8 cellular contexts compared by ENCODE assay signal in the genomic region with DNA sequence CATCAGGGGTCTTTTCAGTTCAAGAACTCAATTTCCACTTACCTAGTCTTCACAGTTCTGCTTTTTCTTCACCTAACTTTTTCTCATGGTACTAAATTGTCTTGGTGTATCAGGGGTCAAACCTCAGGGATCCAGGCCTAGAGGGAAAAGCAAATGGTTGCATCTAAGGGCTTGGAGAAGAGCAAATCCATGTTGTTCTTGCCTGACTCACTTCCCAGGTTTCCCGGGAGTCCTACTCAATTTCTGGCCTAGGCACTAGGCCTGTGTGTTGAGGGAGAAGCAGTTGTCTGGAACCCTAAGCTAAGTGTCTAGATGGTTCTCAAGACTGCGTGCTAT.
DNase-seq lines count a peak whose midpoint lies in the region; ATAC-seq, FAIRE-seq and TF ChIP-seq lines count a peak whose summit lies in the region.

No MANE protein-coding gene starts in this region.

- no peak overlapping the region for H2BK20ac ChIP-seq in H1 (ENCODE audit: low read length)

- H3K9ac ChIP-seq in ES-I3 (ENCODE audit: low read depth, low read length): peak overlapping the region; percentile 74
- peak overlapping the region; percentile 51 for H3K9ac ChIP-seq in MM.1S (ENCODE audit: low read length)
- peak overlapping the region in 2 of 4 experiments; percentile 21 to 58; a peak in 5 of 7 replicates for H3K9ac ChIP-seq in H1 (replicated peaks in 1 of 4; ENCODE audit: extremely low read depth in 1 of 4, low read depth in 3 of 4, low read length in 3 of 4)

- H3K79me2 ChIP-seq in MM.1S (ENCODE audit: low read length) (peaks cover 36% of the 10 kb centered on the region), H1 (ENCODE audit: control insufficient read depth in 1 of 2, insufficient read depth in 2 of 2, low read length in 2 of 2) (peaks cover 18 to 43% of the 10 kb centered on the region in 2 experiments)

- H3K23me2 ChIP-seq in H1 (ENCODE audit: low read depth, low read length): peaks cover 7% of the 10 kb centered on the region; the same call in 1 of the 2 replicates

- POLR2A ChIA-PET in H1 (lab: Charles Lee; ENCODE audit: partially characterized antibody): interaction anchor here (1.4 to 1.9 kb wide), 2 partner anchors 10 to 192 kb away, joined by 4 to 7 read pairs; partner anchors contain the start of gene STK26

- no peak overlapping the region for H2BK12ac ChIP-seq in H1 (ENCODE audit: low read depth, low read length)

- H3F3A ChIP-seq in MM.1S (ENCODE audit: insufficient read depth, low read length): peaks cover 11% of the 10 kb centered on the region

- H3K4me2 ChIP-seq in MM.1S (ENCODE audit: low read depth, low read length): peak overlapping the region; percentile 41
- H3K4me2 ChIP-seq in H1 (ENCODE audit: insufficient read depth in 1 of 2, low read depth in 2 of 2, low read length in 2 of 2): peak overlapping the region; percentile 51 to 66

- H3K4me1 ChIP-seq in ES-I3 (ENCODE audit: insufficient read depth, low read length): peaks cover 16% of the 10 kb centered on the region
- H3K4me1 ChIP-seq in MM.1S (ENCODE audit: low read length): peaks cover 15% of the 10 kb centered on the region
- H3K4me1 ChIP-seq in H1 (replicated peaks in 1 of 4; ENCODE audit: control insufficient read depth in 3 of 4, insufficient read depth in 4 of 4, low read length in 3 of 4): peaks cover 0 to 17% (median 6%) of the 10 kb centered on the region in 4 experiments; a peak in 4 of 7 replicates
- no peaks in the 10 kb centered on the region for H3K4me1 ChIP-seq in pancreas

- no peak overlapping the region for H3K23ac ChIP-seq in H1 (ENCODE audit: insufficient read length)

- H4K5ac ChIP-seq in H1 (ENCODE audit: insufficient read length, low read depth, low read length): peak overlapping the region; percentile 28

- TF ChIP-seq CTCF in MM.1S (IDR thresholded peaks at IDR 0.05; ENCODE audit: low read length) (no peak), H1 (IDR thresholded peaks at IDR 0.05; ENCODE audit: control extremely low read depth in 1 of 3, insufficient read depth in 1 of 3, low read depth in 1 of 3, low read length in 3 of 3) (no peak), pancreas (IDR thresholded peaks at IDR 0.05) (no peak)

- FAIRE-seq in H1 (lab: Jason Lieb, UNC): no peak
- no peak for FAIRE-seq in pancreas (lab: Jason Lieb, UNC)

- peak overlapping the region; percentile 72; the same call in 1 of the 2 replicates for H2BK15ac ChIP-seq in H1 (ENCODE audit: low read length)

- H3K4ac ChIP-seq in H1 (replicated peaks; ENCODE audit: insufficient read length, low read depth, low read length): no peak overlapping the region

- no peak for TF ChIP-seq RAD21 in H1 (IDR thresholded peaks at IDR 0.05 in 1 of 2, conservative IDR thresholded peaks at IDR 0.05 in 1 of 2; ENCODE audit: low read depth in 2 of 2, low read length in 2 of 2)

- peak overlapping the region; percentile 3; the same call in 1 of the 2 replicates for H2AFZ ChIP-seq in MM.1S (ENCODE audit: low read length)
- H2AFZ ChIP-seq in H1 (ENCODE audit: low read length): no peak overlapping the region

- 70% methylated on average over 2 of the region's 2 CpGs; no CpG with 5 or more reads in 1 of the 2 experiments for WGBS in H1 (ENCODE audit: extremely low coverage in 1 of 2, insufficient coverage in 1 of 2, insufficient read length in 1 of 2, insufficient replicate concordance in 2 of 2, low coverage in 1 of 2, low lambda C conversion rate in 2 of 2, missing lambda C conversion rate in 1 of 2), 2 experiments
- 62 to 88% methylated on average over 2 of the region's 2 CpGs for WGBS in pancreas, 2 donors

- peak overlapping the region; percentile 74 for H4K91ac ChIP-seq in H1 (replicated peaks; ENCODE audit: insufficient read length, low read length)

- H3K36me3 ChIP-seq in ES-I3 (ENCODE audit: insufficient read depth, low read length): peaks cover 13% of the 10 kb centered on the region; the same call in 1 of the 2 replicates
- no peaks in the 10 kb centered on the region for H3K36me3 ChIP-seq in MM.1S (replicated peaks; ENCODE audit: insufficient read depth, low read length)
- peaks cover 0 to 15% (median under 1%) of the 10 kb centered on the region in 4 experiments; a peak in 3 of 8 replicates for H3K36me3 ChIP-seq in H1 (ENCODE audit: control insufficient read depth in 2 of 4, insufficient read depth in 4 of 4, low read length in 3 of 4)
- no peaks in the 10 kb centered on the region for H3K36me3 ChIP-seq in pancreas

- peak overlapping the region; percentile 33 for H2BK120ac ChIP-seq in H1 (replicated peaks; ENCODE audit: low read depth, low read length)

- H3K9me3 ChIP-seq in ES-I3 (ENCODE audit: control insufficient read depth, insufficient read depth, low read length) (no peaks in the 10 kb centered on the region), MM.1S (replicated peaks; ENCODE audit: insufficient read depth, low read length) (no peaks in the 10 kb centered on the region), H1 (ENCODE audit: insufficient read depth in 2 of 2, low read depth in 1 of 2, low read length in 1 of 2) (no peaks in the 10 kb centered on the region), pancreas (no peaks in the 10 kb centered on the region)

- peak overlapping the region; percentile 67; the same call in 1 of the 2 replicates for H3K4me3 ChIP-seq in MM.1S (ENCODE audit: low read length)
- H3K4me3 ChIP-seq in H1 (ENCODE audit: extremely low read depth in 1 of 4, insufficient read depth in 2 of 4, low read depth in 3 of 4, low read length in 4 of 4): peak overlapping the region; percentile 52 to 99 (median 84)
- peak overlapping the region in 2 of 4 donors; percentile 26 to 30 for H3K4me3 ChIP-seq in pancreas

- no peaks in the 10 kb centered on the region for H3K79me1 ChIP-seq in H1 (ENCODE audit: low read depth, low read length)

- peak overlapping the region; percentile 34; the same call in 1 of the 2 replicates for H3K18ac ChIP-seq in H1 (ENCODE audit: extremely low read depth, low read length)

- no peak for DNase-seq in MM.1S
- no peak for DNase-seq in H1 (ENCODE audit: low read depth in 1 of 2, low spot score in 2 of 2)
- DNase-seq in pancreas: no peak
- DNase-seq in activated CD8-positive, alpha-beta memory T cell treated with anti-CD3 and anti-CD28 coated beads, Interleukin-2, amount 50 U/mL, for 48 hours: no peak
- DNase-seq in GF-D8 (lab: John Stamatoyannopoulos, UW): no peak
- no peak for DNase-seq in DMS114 treated with DMSO at 0.1 percent for 48 hours (lab: John Stamatoyannopoulos, UW; ENCODE audit: unreplicated experiment)
- DNase-seq in Ammon's horn (ENCODE audit: low spot score): no peak

- intact Hi-C loops in pancreas (cut with DNase I): no loop called here

- CTCF ChIA-PET in H1 (lab: Charles Lee; ENCODE audit: partially characterized antibody): interaction anchor here (1.3 kb wide), 1 partner anchor 784 kb away, joined by 3 read pairs; no protein-coding TSS in a partner anchor

- H4K8ac ChIP-seq in H1 (ENCODE audit: extremely low read depth, insufficient read depth, low read length): no peak overlapping the region

- H3K27me3 ChIP-seq in MM.1S (replicated peaks; ENCODE audit: insufficient read depth, low read length) (no peaks in the 10 kb centered on the region), H1 (replicated peaks in 1 of 4; ENCODE audit: control insufficient read depth in 3 of 4, extremely low read depth in 1 of 4, insufficient read depth in 3 of 4, low read length in 3 of 4) (no peaks in the 10 kb centered on the region), pancreas (peaks cover 0 to 23% (median 7%) of the 10 kb centered on the region in 4 donors)

- H4K20me1 ChIP-seq in MM.1S (ENCODE audit: insufficient read depth, low read length) (no peaks in the 10 kb centered on the region), H1 (replicated peaks in 1 of 2; ENCODE audit: control insufficient read depth in 1 of 2, insufficient read depth in 2 of 2, low read length in 2 of 2) (peaks cover 3 to 6% of the 10 kb centered on the region in 2 experiments)

- no peak for TF ChIP-seq POLR2A in H1 (IDR thresholded peaks at IDR 0.05; ENCODE audit: control extremely low read depth in 1 of 2, low read depth in 2 of 2, low read length in 2 of 2)

- H3K27ac ChIP-seq in MM.1S (ENCODE audit: low read length): peak overlapping the region; percentile 62
- peak overlapping the region; percentile 83 for H3K27ac ChIP-seq in H1 (ENCODE audit: low read depth, low read length)
- H3K27ac ChIP-seq in pancreas: peak overlapping the region in 3 of 4 donors; percentile 4 to 55 (median 46)

- TF ChIP-seq EP300 in H1 (IDR thresholded peaks at IDR 0.05; ENCODE audit: borderline replicate concordance in 1 of 2, low read depth in 2 of 2, low read length in 2 of 2): no peak

- 0 out of 2 replicates have a peak overlapping the region, but pooled peaks have one; percentile 65 for H2AK5ac ChIP-seq in H1 (ENCODE audit: low read depth, low read length)

- ATAC-seq in pancreas: peak in 2 of 4 donors; percentile 2 to 14

- no peak overlapping the region for H3K56ac ChIP-seq in H1 (replicated peaks; ENCODE audit: insufficient read length, low read depth, low read length)

- peak overlapping the region; percentile 23 for H3K14ac ChIP-seq in H1 (ENCODE audit: insufficient read length)

- H2BK5ac ChIP-seq in H1 (ENCODE audit: low read depth, low read length): peak overlapping the region; percentile 66; the same call in 1 of the 2 replicates

- no peaks in the 10 kb centered on the region for H3K9me2 ChIP-seq in MM.1S (replicated peaks; ENCODE audit: insufficient read depth, low read length)

TF ChIP-seq in H1, 55 proteins besides CTCF, POLR2A, EP300 and RAD21:
- TF ChIP-seq HDAC2 (IDR thresholded peaks at IDR 0.05; ENCODE audit: borderline replicate concordance in 1 of 2, low read depth in 2 of 2, low read length in 2 of 2) (no peak), HDAC6 (IDR thresholded peaks at IDR 0.05; ENCODE audit: low read depth, low read length) (no peak), BRCA1 (IDR thresholded peaks at IDR 0.05; ENCODE audit: low read depth, low read length) (no peak), ZNF274 (IDR thresholded peaks at IDR 0.05; ENCODE audit: borderline replicate concordance, extremely low read depth, low read length) (no peak), EZH2 (IDR thresholded peaks at IDR 0.05; ENCODE audit: low read depth, low read length, severe bottlenecking) (no peak), TBP (IDR thresholded peaks at IDR 0.05; ENCODE audit: low read depth, low read length) (no peak), RFX5 (IDR thresholded peaks at IDR 0.05; ENCODE audit: borderline replicate concordance, low read depth, low read length) (no peak), RNF2 (IDR thresholded peaks at IDR 0.05; ENCODE audit: borderline replicate concordance, low read depth, low read length, missing control alignments, poor library complexity, severe bottlenecking) (no peak), SP2 (IDR thresholded peaks at IDR 0.05; ENCODE audit: low read length) (no peak), GABPA (IDR thresholded peaks at IDR 0.05; ENCODE audit: borderline replicate concordance, insufficient read depth, low read length) (no peak), JUND (IDR thresholded peaks at IDR 0.05; ENCODE audit: low read length) (no peak), SAP30 (IDR thresholded peaks at IDR 0.05; ENCODE audit: insufficient read depth, insufficient replicate concordance, low read length) (no peak)
